In the genomic region with DNA sequence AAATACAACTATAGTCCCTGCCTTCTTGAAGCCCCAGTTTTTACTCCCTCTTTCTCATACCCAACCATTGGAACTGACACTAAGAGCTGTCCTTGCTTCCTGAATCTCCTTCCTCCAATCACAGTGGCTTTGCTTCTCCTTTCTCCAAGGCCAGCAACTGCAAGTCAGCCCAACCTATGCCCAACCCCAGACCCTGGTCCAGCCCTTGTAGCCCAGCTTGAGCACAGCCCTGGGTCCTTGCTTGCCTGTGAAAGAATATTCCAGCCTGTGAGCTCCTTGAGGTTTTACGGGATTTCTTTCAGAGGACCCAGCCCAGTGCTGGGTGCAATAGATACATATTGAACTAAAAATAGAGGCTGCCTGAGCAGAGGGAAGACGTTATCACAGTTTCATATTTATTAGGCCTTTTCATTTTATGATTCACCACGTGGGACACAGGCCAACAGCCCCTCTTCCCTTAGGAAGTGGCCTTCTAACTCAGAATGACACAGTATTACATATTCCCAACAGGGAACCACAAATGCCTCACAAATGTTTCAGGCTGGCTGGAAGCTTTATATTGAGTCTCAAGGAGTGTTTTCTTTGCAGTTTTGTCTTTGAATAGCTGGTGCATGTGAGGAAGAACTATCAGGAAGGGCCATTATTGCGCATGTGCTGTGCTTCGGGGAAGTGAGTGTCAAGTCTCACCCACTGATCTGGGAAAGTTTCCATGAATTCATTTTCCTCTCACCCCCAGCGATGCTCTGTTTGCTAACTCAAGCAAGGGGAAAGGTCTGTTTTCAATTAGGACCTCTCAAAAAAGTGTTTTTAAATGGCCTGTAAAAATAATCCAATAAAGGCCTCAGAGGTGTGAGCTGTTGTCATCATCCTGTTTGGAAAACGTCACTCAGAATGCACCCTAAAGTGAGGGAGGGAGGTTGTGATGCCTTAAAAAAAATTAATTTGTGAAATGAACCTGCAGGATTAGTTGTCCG, we compare ENCODE assay signal across 13 cellular contexts.
DNase-seq lines count a peak whose midpoint lies in the region; ATAC-seq and TF ChIP-seq lines count a peak whose summit lies in the region.
"Had no signal": no experiment of that assay in that cellular context is flagged by ENCODE, and none has a peak within 500 bp of the region (broad histone marks: within the 10 kb centered on the region; RNA-seq: fewer than 3 reads in every experiment).

No MANE protein-coding gene starts in this region.

- no peaks in the 10 kb centered on the region for H3K27me3 Mint-ChIP-seq in nephron progenitor cell (ENCODE audit: low read depth, poor library complexity)

- ATAC-seq in RWPE2 (ENCODE audit: low read depth) (peak; percentile 58), HG02759 (IDR thresholded peaks at IDR 0.05; ENCODE audit: unreplicated experiment) (no peak)

- H3K9me3 ChIP-seq in AG04450 (ENCODE audit: control insufficient read depth, insufficient read depth, low read length) (no peaks in the 10 kb centered on the region), RWPE2 (ENCODE audit: severe bottlenecking) (no peaks in the 10 kb centered on the region), esophagus muscularis mucosa (no peaks in the 10 kb centered on the region)
- no peaks in the 10 kb centered on the region for H3K9me3 ChIP-seq in effector memory CD4-positive, alpha-beta T cell (ENCODE audit: control insufficient read depth, low read length)

- CTCF ChIA-PET in AG04450 (lab: Charles Lee) (interaction anchor here (1.0 to 4.0 kb wide), 6 partner anchors 11 to 863 kb away, joined by 3 to 21 read pairs (median 4); no protein-coding TSS in a partner anchor), GM10248 (lab: Yijun Ruan, JAX) (interaction anchor here (4.2 kb wide), 1 partner anchor 12 kb away, joined by 21 read pairs; no protein-coding TSS in a partner anchor)

- peak overlapping the region; percentile 37 for H3K4me3 Mint-ChIP-seq in nephron progenitor cell
- H3K4me3 Mint-ChIP-seq: activated B cell treated with CpG ODN at 0.5 μM for 24 hours had no signal

- peaks cover 36% of the 10 kb centered on the region for H3K4me1 Mint-ChIP-seq in nephron progenitor cell
- H3K4me1 Mint-ChIP-seq: activated B cell treated with CpG ODN at 0.5 μM for 24 hours had no signal

- H3K9me3 Mint-ChIP-seq in nephron progenitor cell: no peaks in the 10 kb centered on the region
- H3K9me3 Mint-ChIP-seq: activated B cell treated with CpG ODN at 0.5 μM for 24 hours had no signal

- TF ChIP-seq CTCF in AG04450 (IDR thresholded peaks at IDR 0.05; ENCODE audit: low read depth, low read length) (no peak), RWPE2 (IDR thresholded peaks at IDR 0.05; ENCODE audit: poor library complexity, severe bottlenecking) (no peak), esophagus muscularis mucosa (IDR thresholded peaks at IDR 0.05) (no peak), nephron progenitor cell (IDR thresholded peaks at IDR 0.05) (no peak), GM10248 (IDR thresholded peaks at IDR 0.05; ENCODE audit: control extremely low read depth, extremely low read depth, low read depth, missing control alignments) (no peak)

- H3K4me1 ChIP-seq in RWPE2 (ENCODE audit: insufficient read depth, poor library complexity, severe bottlenecking) (peaks cover 5% of the 10 kb centered on the region), esophagus muscularis mucosa (peaks cover 9 to 24% (median 19%) of the 10 kb centered on the region in 4 donors)
- no peaks in the 10 kb centered on the region for H3K4me1 ChIP-seq in effector memory CD4-positive, alpha-beta T cell (ENCODE audit: control insufficient read depth, insufficient read depth, low read length, poor library complexity, severe bottlenecking)

- POLR2A ChIA-PET in AG04450 (lab: Yijun Ruan, JAX): no interaction called here
- POLR2A ChIA-PET in GM10248 (lab: Yijun Ruan, JAX): no interaction called here

- intact Hi-C loops in esophagus muscularis mucosa (cut with DNase I): no loop called here

- H3K36me3 ChIP-seq in RWPE2 (ENCODE audit: low read depth) (no peaks in the 10 kb centered on the region), esophagus muscularis mucosa (no peaks in the 10 kb centered on the region)
- no peaks in the 10 kb centered on the region for H3K36me3 ChIP-seq in effector memory CD4-positive, alpha-beta T cell (ENCODE audit: control insufficient read depth, insufficient read depth, low read length)

- H3K27me3 ChIP-seq in AG04450 (ENCODE audit: control insufficient read depth, insufficient read depth, low read length): peaks cover 4% of the 10 kb centered on the region
- no peaks in the 10 kb centered on the region for H3K27me3 ChIP-seq in RWPE2 (ENCODE audit: insufficient read depth, poor library complexity, severe bottlenecking)
- H3K27me3 ChIP-seq in esophagus muscularis mucosa: no peaks in the 10 kb centered on the region
- peaks cover 4% of the 10 kb centered on the region for H3K27me3 ChIP-seq in effector memory CD4-positive, alpha-beta T cell (replicated peaks; ENCODE audit: control insufficient read depth, insufficient read depth, low read length, poor library complexity, severe bottlenecking)

- H3K27ac Mint-ChIP-seq in nephron progenitor cell: peak overlapping the region; percentile 36
- H3K27ac Mint-ChIP-seq: activated B cell treated with CpG ODN at 0.5 μM for 24 hours had no signal

- 47% methylated on average over 8 of the region's 8 CpGs for WGBS in esophagus muscularis mucosa

- no peaks in the 10 kb centered on the region for H3K36me3 Mint-ChIP-seq in nephron progenitor cell (ENCODE audit: low read depth)

- no peak overlapping the region for H3K4me3 ChIP-seq in AG04450 (ENCODE audit: low read depth, low read length)
- no peak overlapping the region for H3K4me3 ChIP-seq in RWPE2 (ENCODE audit: severe bottlenecking)
- no peak overlapping the region for H3K4me3 ChIP-seq in esophagus muscularis mucosa
- H3K4me3 ChIP-seq in effector memory CD4-positive, alpha-beta T cell (ENCODE audit: insufficient read depth, low read depth, low read length, poor library complexity, severe bottlenecking): no peak overlapping the region

- H3K27ac ChIP-seq in AG04450 (ENCODE audit: low read depth, low read length) (no peak overlapping the region), RWPE2 (ENCODE audit: poor library complexity, severe bottlenecking) (no peak overlapping the region), esophagus muscularis mucosa (replicated peaks in 1 of 4) (peak overlapping the region; percentile 32 to 70 (median 56))
- no peak overlapping the region for H3K27ac ChIP-seq in effector memory CD4-positive, alpha-beta T cell (ENCODE audit: insufficient read depth, low read length, poor library complexity, severe bottlenecking)
- H3K27ac ChIP-seq: C4-2B had no signal

- TF ChIP-seq POLR2A in esophagus muscularis mucosa (IDR thresholded peaks at IDR 0.05; ENCODE audit: low read depth): no peak

- TF ChIP-seq EP300 in esophagus muscularis mucosa (IDR thresholded peaks at IDR 0.05): no peak

- peak; percentile 37 for DNase-seq in AG04450 (ENCODE audit: low read depth, low spot score)
- DNase-seq in RWPE2 (ENCODE audit: low spot score): no peak
- no peak for DNase-seq in esophagus muscularis mucosa (ENCODE audit: extremely low spot score)
- DNase-seq in nephron progenitor cell: no peak
- DNase-seq in GM10248 (ENCODE audit: extremely low spot score): no peak
- no peak for DNase-seq in DMS53 treated with DMSO at 0.1 percent for 48 hours (lab: John Stamatoyannopoulos, UW; ENCODE audit: unreplicated experiment)
- DNase-seq in effector memory CD4-positive, alpha-beta T cell: no peak
- DNase-seq: activated B cell treated with CpG ODN at 0.5 μM for 24 hours; cerebellar nuclear complex; NCI-H2107; stimulated activated naive CD4-positive, alpha-beta T cell treated with Interleukin-2 at 50 U/mL for 16 hours had no signal

Comparison
In these comparisons a context has a peak if more than half of its experiments do, and no peak if none do; other contexts are left out.
1. H3K27ac ChIP-seq: peak in esophagus muscularis mucosa (4 of 4); none in AG04450 (single experiment), RWPE2 (single experiment) and effector memory CD4-positive, alpha-beta T cell (single experiment).